ENCODE assay signal across 30 cellular contexts in the genomic region with DNA sequence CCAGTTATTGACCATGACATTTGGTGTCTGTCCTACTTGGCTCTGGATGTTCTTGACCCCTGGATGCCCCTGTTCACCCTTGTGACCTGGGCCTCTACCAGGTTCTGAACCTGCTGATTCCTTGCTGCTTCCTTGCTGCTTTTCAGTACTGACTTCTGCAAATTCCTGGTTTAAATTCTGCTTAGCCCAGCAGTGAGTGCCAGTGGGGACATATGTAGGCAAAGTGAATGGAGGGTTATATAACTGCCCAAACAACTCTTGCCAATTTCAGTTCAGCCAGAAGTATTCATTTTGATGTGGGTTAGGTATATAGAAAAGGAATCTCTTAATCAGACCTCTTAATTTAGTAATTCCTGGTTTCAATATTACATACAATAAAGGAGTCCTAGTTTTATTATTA.
"Had no signal": no experiment of that assay in that cellular context is flagged by ENCODE, and none has a peak within 500 bp of the region (broad histone marks: within the 10 kb centered on the region; RNA-seq: fewer than 3 reads in every experiment).

No MANE protein-coding gene starts in this region.

- H3K36me3 ChIP-seq: brain microvascular endothelial cell, heart left ventricle had no signal

- H3K9me3 ChIP-seq: heart left ventricle had no signal

- H3K36me3 Mint-ChIP-seq: activated naive CD4-positive, alpha-beta T cell treated with anti-CD3 and anti-CD28 coated beads, Interleukin-2, amount 10 ng/mL, durations not matched to agents 7 days and 5 days; activated naive CD4-positive, alpha-beta T cell treated with anti-CD3 and anti-CD28 coated beads, Interleukin-2, amount 50 U/mL, for 72 hours; activated naive CD8-positive, alpha-beta T cell treated with anti-CD3 and anti-CD28 coated beads, Interleukin-2, amount 10 ng/mL, durations not matched to agents 7 days and 5 days; WTC11 had no signal

- ATAC-seq: activated naive CD4-positive, alpha-beta T cell treated with anti-CD3 and anti-CD28 coated beads, Interleukin-2, amount 50 U/mL, for 72 hours; activated T-cell treated with anti-CD3 and anti-CD28 coated beads, Interleukin-2, amount 50 U/mL, for 72 hours; esophagus mucosa; heart left ventricle; WTC11 had no signal

- H3K4me1 Mint-ChIP-seq: activated CD4-positive, alpha-beta memory T cell treated with anti-CD3 and anti-CD28 coated beads, Interleukin-2, amount 10 ng/mL, durations not matched to agents 7 days and 5 days; activated CD4-positive, alpha-beta T cell treated with anti-CD3 and anti-CD28 coated beads, Interleukin-2, amount 10 ng/mL, durations not matched to agents 7 days and 5 days; activated naive CD4-positive, alpha-beta T cell treated with anti-CD3 and anti-CD28 coated beads, Interleukin-2, amount 10 ng/mL, durations not matched to agents 7 days and 5 days; activated naive CD8-positive, alpha-beta T cell treated with anti-CD3 and anti-CD28 coated beads, Interleukin-2, amount 10 ng/mL, durations not matched to agents 7 days and 5 days; central memory CD8-positive, alpha-beta T cell; endodermal cell; WTC11 had no signal

- DNase-seq: activated CD4-positive, alpha-beta memory T cell treated with anti-CD3 and anti-CD28 coated beads, Interleukin-2, amount 10 ng/mL, durations not matched to agents 7 days and 5 days; activated CD4-positive, alpha-beta T cell treated with anti-CD3 and anti-CD28 coated beads for 1 hour; activated CD4-positive, alpha-beta T cell treated with anti-CD3 and anti-CD28 coated beads for 4 hours; activated CD4-positive, alpha-beta T cell treated with anti-CD3 and anti-CD28 coated beads, Interleukin-2, amount 10 ng/mL, durations not matched to agents 7 days and 5 days; activated CD4-positive, alpha-beta T cell treated with anti-CD3 and anti-CD28 coated beads, Interleukin-2, amount 50 U/mL, for 4 hours; activated CD8-positive, alpha-beta memory T cell treated with anti-CD3 and anti-CD28 coated beads, Interleukin-2, amount 50 U/mL, for 48 hours; activated gamma-delta T cell; activated naive CD4-positive, alpha-beta T cell; activated naive CD4-positive, alpha-beta T cell treated with anti-CD3 and anti-CD28 coated beads, Interleukin-2, amount 10 ng/mL, durations not matched to agents 7 days and 5 days; activated naive CD8-positive, alpha-beta T cell treated with anti-CD3 and anti-CD28 coated beads, Interleukin-2, amount 10 ng/mL, durations not matched to agents 7 days and 5 days; activated T-cell treated with anti-CD3 and anti-CD28 coated beads for 4 hours; activated T-cell treated with anti-CD3 and anti-CD28 coated beads, Interleukin-2, amount 50 U/mL, for 24 hours; activated T-cell treated with anti-CD3 and anti-CD28 coated beads, Interleukin-2, amount 50 U/mL, for 72 hours; brain microvascular endothelial cell; effector memory CD4-positive, alpha-beta T cell; endodermal cell; foreskin fibroblast; glutamatergic neuron; heart left ventricle; T-helper 2 cell had no signal

- H3K9me3 Mint-ChIP-seq: activated naive CD8-positive, alpha-beta T cell treated with anti-CD3 and anti-CD28 coated beads, Interleukin-2, amount 10 ng/mL, durations not matched to agents 7 days and 5 days had no signal

- FAIRE-seq: astrocyte, bronchial epithelial cell, frontal cortex had no signal

- H3K27ac ChIP-seq: brain microvascular endothelial cell, coronary artery, dorsolateral prefrontal cortex, heart left ventricle had no signal

- H3K27ac Mint-ChIP-seq: activated CD4-positive, alpha-beta memory T cell treated with anti-CD3 and anti-CD28 coated beads, Interleukin-2, amount 10 ng/mL, durations not matched to agents 7 days and 5 days; activated CD4-positive, alpha-beta T cell treated with anti-CD3 and anti-CD28 coated beads, Interleukin-2, amount 10 ng/mL, durations not matched to agents 7 days and 5 days; activated naive CD4-positive, alpha-beta T cell treated with anti-CD3 and anti-CD28 coated beads, Interleukin-2, amount 10 ng/mL, durations not matched to agents 7 days and 5 days; activated naive CD4-positive, alpha-beta T cell treated with anti-CD3 and anti-CD28 coated beads, Interleukin-2, amount 50 U/mL, for 72 hours; activated naive CD8-positive, alpha-beta T cell treated with anti-CD3 and anti-CD28 coated beads, Interleukin-2, amount 10 ng/mL, durations not matched to agents 7 days and 5 days; activated T-cell treated with anti-CD3 and anti-CD28 coated beads, Interleukin-2, amount 50 U/mL, for 24 hours; activated T-cell treated with anti-CD3 and anti-CD28 coated beads, Interleukin-2, amount 50 U/mL, for 72 hours; dendritic cell treated with granulocyte-macrophage colony-stimulating factor and Interleukin-4, amounts not matched to agents 40 ng/mL and 50 ng/mL, for 4 days; endodermal cell; WTC11 had no signal

- H3K4me3 Mint-ChIP-seq: activated CD4-positive, alpha-beta memory T cell treated with anti-CD3 and anti-CD28 coated beads, Interleukin-2, amount 10 ng/mL, durations not matched to agents 7 days and 5 days; activated CD4-positive, alpha-beta T cell treated with anti-CD3 and anti-CD28 coated beads, Interleukin-2, amount 10 ng/mL, durations not matched to agents 7 days and 5 days; activated naive CD4-positive, alpha-beta T cell treated with anti-CD3 and anti-CD28 coated beads, Interleukin-2, amount 10 ng/mL, durations not matched to agents 7 days and 5 days; activated naive CD8-positive, alpha-beta T cell treated with anti-CD3 and anti-CD28 coated beads, Interleukin-2, amount 10 ng/mL, durations not matched to agents 7 days and 5 days; activated T-cell treated with anti-CD3 and anti-CD28 coated beads, Interleukin-2, amount 50 U/mL, for 24 hours; activated T-cell treated with anti-CD3 and anti-CD28 coated beads, Interleukin-2, amount 50 U/mL, for 72 hours; central memory CD8-positive, alpha-beta T cell; dendritic cell treated with granulocyte-macrophage colony-stimulating factor and Interleukin-4, amounts not matched to agents 40 ng/mL and 50 ng/mL, for 4 days; endodermal cell; WTC11 had no signal

- H3K4me1 ChIP-seq: heart left ventricle had no signal

- H3K27me3 Mint-ChIP-seq: activated CD4-positive, alpha-beta memory T cell treated with anti-CD3 and anti-CD28 coated beads, Interleukin-2, amount 10 ng/mL, durations not matched to agents 7 days and 5 days; activated CD4-positive, alpha-beta T cell treated with anti-CD3 and anti-CD28 coated beads, Interleukin-2, amount 10 ng/mL, durations not matched to agents 7 days and 5 days; activated naive CD4-positive, alpha-beta T cell treated with anti-CD3 and anti-CD28 coated beads, Interleukin-2, amount 10 ng/mL, durations not matched to agents 7 days and 5 days; activated naive CD8-positive, alpha-beta T cell treated with anti-CD3 and anti-CD28 coated beads, Interleukin-2, amount 10 ng/mL, durations not matched to agents 7 days and 5 days; activated T-cell treated with anti-CD3 and anti-CD28 coated beads, Interleukin-2, amount 50 U/mL, for 24 hours; central memory CD8-positive, alpha-beta T cell; dendritic cell treated with granulocyte-macrophage colony-stimulating factor and Interleukin-4, amounts not matched to agents 40 ng/mL and 50 ng/mL, for 4 days had no signal

- H3K27me3 ChIP-seq: brain microvascular endothelial cell, dorsolateral prefrontal cortex, heart left ventricle had no signal

- H3K4me3 ChIP-seq: coronary artery, dorsolateral prefrontal cortex, heart left ventricle had no signal
